ENCODE assay signal across 18 cellular contexts in the genomic region with DNA sequence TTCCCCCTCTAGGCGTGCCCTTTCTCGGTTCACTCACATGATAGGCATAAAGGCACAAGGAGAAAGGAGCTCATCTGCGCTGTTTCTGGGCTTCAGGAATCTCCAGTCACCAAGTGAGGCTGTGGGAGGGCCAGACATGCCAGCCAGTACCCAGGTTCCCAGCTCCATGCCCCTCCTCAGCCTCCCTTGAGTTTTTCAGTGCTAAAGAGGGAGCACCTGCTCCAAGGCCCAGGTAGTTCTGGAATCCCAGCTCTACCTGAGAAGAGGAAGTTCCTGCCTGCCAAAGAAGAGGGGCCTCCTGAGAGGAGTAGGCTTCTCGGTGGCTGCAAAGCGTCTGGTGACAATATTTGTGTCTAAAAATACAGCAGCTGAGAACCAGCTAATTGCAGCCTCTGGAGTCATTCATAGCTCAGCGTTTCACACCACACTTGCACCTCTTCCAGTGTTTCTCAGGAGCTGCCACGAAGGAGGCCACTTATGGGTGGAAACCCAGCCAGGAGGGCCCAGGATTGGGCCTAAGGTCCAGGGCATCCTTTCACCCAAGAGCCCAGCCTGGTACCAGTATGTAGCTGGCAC.
"Had no signal": no experiment of that assay in that cellular context is flagged by ENCODE, and none has a peak within 500 bp of the region (broad histone marks: within the 10 kb centered on the region; RNA-seq: fewer than 3 reads in every experiment).

No MANE protein-coding gene starts in this region.

- H3K4me1 ChIP-seq: foreskin keratinocyte, lower lobe of right lung, parathyroid adenoma, psoas muscle, sigmoid colon, testis, tibial nerve, upper lobe of right lung, vagina had no signal

- H3K4me3 ChIP-seq: lower lobe of right lung, psoas muscle, sigmoid colon, skin epidermis, testis, tibial nerve, upper lobe of right lung, vagina had no signal

- H3K36me3 ChIP-seq: lower lobe of right lung, sigmoid colon, tibial nerve, upper lobe of right lung, vagina had no signal

- H3K9me3 ChIP-seq: lower lobe of right lung, psoas muscle, sigmoid colon, testis, tibial nerve, upper lobe of right lung, vagina had no signal

- H3K27ac ChIP-seq: foreskin keratinocyte, lower lobe of right lung, parathyroid adenoma, psoas muscle, sigmoid colon, skin epidermis, testis, tibial nerve, upper lobe of right lung, vagina had no signal

- H3K27me3 ChIP-seq: testis, tibial nerve, vagina had no signal

- ATAC-seq: foreskin keratinocyte; left lobe of liver; lower lobe of right lung; natural killer cell treated with Interleukin-12 subunit alpha and Interleukin-12 subunit beta and Interleukin-15 and Interleukin-18, amount 100 ng/mL, for 72 hours; psoas muscle; stimulated activated naive CD8-positive, alpha-beta T cell treated with anti-CD3 and anti-CD28 coated beads, Interleukin-15, Interleukin-2, amounts not matched to agents 100 U/mL and 50 U/mL, for 24 hours; upper lobe of right lung had no signal

- DNase-seq: erythroblast; foreskin keratinocyte; hippocampal formation; kidney glomerular epithelial cell; lower lobe of right lung; occipital lobe; psoas muscle; retina; sigmoid colon; stimulated activated naive CD8-positive, alpha-beta T cell treated with anti-CD3 and anti-CD28 coated beads, Interleukin-15, Interleukin-2, amounts not matched to agents 100 U/mL and 50 U/mL, for 24 hours; testis; upper lobe of right lung had no signal
